Comparison of ENCODE assay signal across 1 cellular context in the genomic region with DNA sequence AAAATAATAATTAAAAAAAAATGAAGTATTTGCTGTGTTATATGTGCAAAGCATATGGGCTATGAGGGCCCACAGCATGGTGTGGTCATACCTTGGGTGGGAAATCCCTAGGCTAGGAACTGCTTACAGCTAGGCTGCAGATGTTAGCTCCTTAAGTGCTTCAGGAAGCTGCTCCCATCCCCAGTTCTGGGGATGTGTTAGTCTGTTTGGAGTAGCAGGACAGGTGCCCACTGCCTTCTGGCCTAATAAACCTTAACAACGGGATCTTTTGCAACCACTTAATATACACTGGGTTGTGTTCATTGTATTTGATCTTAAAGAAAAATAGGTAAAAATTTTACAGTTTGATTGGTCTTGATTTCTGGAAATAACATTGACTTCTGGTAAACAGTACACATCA.
TF ChIP-seq lines count a peak whose summit lies in the region.

No MANE protein-coding gene starts in this region.

TF ChIP-seq in H1, 55 proteins besides CTCF, POLR2A, EP300 and RAD21:
- TF ChIP-seq, protein P1, sequence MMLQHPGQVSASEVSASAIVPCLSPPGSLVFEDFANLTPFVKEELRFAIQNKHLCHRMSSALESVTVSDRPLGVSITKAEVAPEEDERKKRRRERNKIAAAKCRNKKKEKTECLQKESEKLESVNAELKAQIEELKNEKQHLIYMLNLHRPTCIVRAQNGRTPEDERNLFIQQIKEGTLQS (IDR thresholded peaks at IDR 0.05; ENCODE audit: insufficient read depth, low read depth, low read length) = no peak
- TF ChIP-seq SP2 (IDR thresholded peaks at IDR 0.05; ENCODE audit: low read length) (no peak), POU5F1 (IDR thresholded peaks at IDR 0.05; ENCODE audit: low read depth, low read length) (no peak), RXRA (IDR thresholded peaks at IDR 0.05; ENCODE audit: insufficient read depth, low read depth, low read length) (no peak), KDM5A (IDR thresholded peaks at IDR 0.05; ENCODE audit: low read length) (no peak)
